Comparison of ENCODE assay signal across 27 cellular contexts in the genomic region with DNA sequence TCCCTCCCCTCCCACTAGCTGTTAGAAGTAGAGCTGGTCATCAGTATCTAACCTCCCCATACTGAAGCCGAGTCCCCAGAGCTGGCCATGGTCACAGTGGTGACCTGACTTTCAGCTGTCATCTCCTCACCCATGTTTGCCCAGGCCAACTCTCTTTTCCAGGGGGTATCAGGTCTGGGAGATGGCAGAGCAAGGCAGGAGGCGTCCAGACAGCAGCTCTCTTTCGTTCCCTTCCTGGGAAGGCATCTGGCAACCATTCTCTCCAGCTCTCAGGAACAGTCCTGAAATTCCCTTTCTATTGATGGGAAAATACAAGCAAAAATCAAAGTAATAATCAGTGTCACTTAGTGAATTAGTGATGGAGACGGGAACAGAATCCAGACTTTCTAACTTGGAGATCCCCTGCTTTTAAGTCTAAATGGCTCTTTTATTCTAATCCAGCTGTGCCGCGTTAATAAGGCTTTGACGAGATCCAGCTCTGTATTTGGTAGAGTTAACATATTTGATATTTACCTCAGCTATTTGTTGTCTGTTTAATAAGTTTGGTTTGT.
"Had no signal": no experiment of that assay in that cellular context is flagged by ENCODE, and none has a peak within 500 bp of the region (broad histone marks: within the 10 kb centered on the region; RNA-seq: fewer than 3 reads in every experiment).

No MANE protein-coding gene starts in this region.

- H3K9me3 Mint-ChIP-seq: activated CD4-positive, alpha-beta memory T cell treated with anti-CD3 and anti-CD28 coated beads, Interleukin-2, amount 10 ng/mL, durations not matched to agents 7 days and 5 days; activated CD4-positive, alpha-beta T cell treated with anti-CD3 and anti-CD28 coated beads, Interleukin-2, amount 10 ng/mL, durations not matched to agents 24 days and 14 days; activated naive CD8-positive, alpha-beta T cell treated with anti-CD3 and anti-CD28 coated beads, Interleukin-2, amount 50 U/mL, for 24 hours; activated T-cell treated with anti-CD3 and anti-CD28 coated beads, Interleukin-2, amount 50 U/mL, for 24 hours; dendritic cell treated with granulocyte-macrophage colony-stimulating factor and Interleukin-4, amounts not matched to agents 40 ng/mL and 50 ng/mL, for 4 days; natural killer cell; stimulated activated memory B cell treated with anti-CD40 and anti-IgM and Interleukin-4, amounts not matched to agents 10 μg/mL and 1 μg/mL and 100 μg/mL, for 72 hours; stimulated activated naive CD8-positive, alpha-beta T cell treated with anti-CD3 and anti-CD28 coated beads, Interleukin-15, amount 100 ng/mL, for 72 hours; T-helper 1 cell treated with Interleukin-12 subunit alpha and Interleukin-12 subunit beta and Interleukin-4 antibody, amounts not matched to agents 30 μg/mL and 1 μg/mL, for 36 hours had no signal

- H3K36me3 Mint-ChIP-seq: natural killer cell; stimulated activated memory B cell treated with anti-CD40 and anti-IgM and Interleukin-4, amounts not matched to agents 10 μg/mL and 1 μg/mL and 100 μg/mL, for 72 hours had no signal

- ATAC-seq: activated CD4-positive, CD25-positive, alpha-beta regulatory T cell treated with anti-CD3 and anti-CD28 coated beads, Interleukin-2, amount 50 U/mL, for 24 hours; activated naive CD8-positive, alpha-beta T cell treated with anti-CD3 and anti-CD28 coated beads, Interleukin-2, amount 50 U/mL, for 24 hours; left cardiac atrium; natural killer cell; sciatic nerve; stimulated activated memory B cell treated with anti-CD40 and anti-IgM and Interleukin-4, amounts not matched to agents 10 μg/mL and 1 μg/mL and 100 μg/mL, for 72 hours; stimulated activated naive CD8-positive, alpha-beta T cell treated with anti-CD3 and anti-CD28 coated beads, Interleukin-15, amount 100 ng/mL, for 72 hours had no signal

- H3K4me3 Mint-ChIP-seq: activated CD4-positive, alpha-beta memory T cell treated with anti-CD3 and anti-CD28 coated beads, Interleukin-2, amount 10 ng/mL, durations not matched to agents 7 days and 5 days; activated CD4-positive, alpha-beta T cell treated with anti-CD3 and anti-CD28 coated beads, Interleukin-2, amount 10 ng/mL, durations not matched to agents 24 days and 14 days; activated naive CD8-positive, alpha-beta T cell treated with anti-CD3 and anti-CD28 coated beads, Interleukin-2, amount 50 U/mL, for 24 hours; activated T-cell treated with anti-CD3 and anti-CD28 coated beads, Interleukin-2, amount 50 U/mL, for 24 hours; dendritic cell treated with granulocyte-macrophage colony-stimulating factor and Interleukin-4, amounts not matched to agents 40 ng/mL and 50 ng/mL, for 4 days; natural killer cell; stimulated activated memory B cell treated with anti-CD40 and anti-IgM and Interleukin-4, amounts not matched to agents 10 μg/mL and 1 μg/mL and 100 μg/mL, for 72 hours; stimulated activated naive CD8-positive, alpha-beta T cell treated with anti-CD3 and anti-CD28 coated beads, Interleukin-15, amount 100 ng/mL, for 72 hours; T-helper 1 cell treated with Interleukin-12 subunit alpha and Interleukin-12 subunit beta and Interleukin-4 antibody, amounts not matched to agents 30 μg/mL and 1 μg/mL, for 36 hours had no signal

- H3K27ac Mint-ChIP-seq: activated CD4-positive, alpha-beta memory T cell treated with anti-CD3 and anti-CD28 coated beads, Interleukin-2, amount 10 ng/mL, durations not matched to agents 7 days and 5 days; activated CD4-positive, alpha-beta T cell treated with anti-CD3 and anti-CD28 coated beads, Interleukin-2, amount 10 ng/mL, durations not matched to agents 24 days and 14 days; activated naive CD8-positive, alpha-beta T cell treated with anti-CD3 and anti-CD28 coated beads, Interleukin-2, amount 50 U/mL, for 24 hours; activated T-cell treated with anti-CD3 and anti-CD28 coated beads, Interleukin-2, amount 50 U/mL, for 24 hours; dendritic cell treated with granulocyte-macrophage colony-stimulating factor and Interleukin-4, amounts not matched to agents 40 ng/mL and 50 ng/mL, for 4 days; natural killer cell; stimulated activated memory B cell treated with anti-CD40 and anti-IgM and Interleukin-4, amounts not matched to agents 10 μg/mL and 1 μg/mL and 100 μg/mL, for 72 hours; stimulated activated naive CD8-positive, alpha-beta T cell treated with anti-CD3 and anti-CD28 coated beads, Interleukin-15, amount 100 ng/mL, for 72 hours; T-helper 1 cell treated with Interleukin-12 subunit alpha and Interleukin-12 subunit beta and Interleukin-4 antibody, amounts not matched to agents 30 μg/mL and 1 μg/mL, for 36 hours had no signal

- H3K4me1 Mint-ChIP-seq: activated CD4-positive, alpha-beta memory T cell treated with anti-CD3 and anti-CD28 coated beads, Interleukin-2, amount 10 ng/mL, durations not matched to agents 7 days and 5 days; activated CD4-positive, alpha-beta T cell treated with anti-CD3 and anti-CD28 coated beads, Interleukin-2, amount 10 ng/mL, durations not matched to agents 24 days and 14 days; activated naive CD8-positive, alpha-beta T cell treated with anti-CD3 and anti-CD28 coated beads, Interleukin-2, amount 50 U/mL, for 24 hours; natural killer cell; stimulated activated memory B cell treated with anti-CD40 and anti-IgM and Interleukin-4, amounts not matched to agents 10 μg/mL and 1 μg/mL and 100 μg/mL, for 72 hours; stimulated activated naive CD8-positive, alpha-beta T cell treated with anti-CD3 and anti-CD28 coated beads, Interleukin-15, amount 100 ng/mL, for 72 hours had no signal

- DNase-seq: activated CD4-positive, alpha-beta memory T cell treated with anti-CD3 and anti-CD28 coated beads, Interleukin-2, amount 10 ng/mL, durations not matched to agents 7 days and 5 days; activated CD4-positive, alpha-beta T cell treated with anti-CD3 and anti-CD28 coated beads, Interleukin-2, amount 10 ng/mL, durations not matched to agents 24 days and 14 days; activated CD8-positive, alpha-beta memory T cell treated with anti-CD3 and anti-CD28 coated beads, Interleukin-2, amount 50 U/mL, for 48 hours; activated gamma-delta T cell treated with Interleukin-2 at 50 U/mL for 16 hours; activated naive CD4-positive, alpha-beta T cell treated with anti-CD3 and anti-CD28 coated beads, Interleukin-2, amount 50 U/mL, for 16 hours; activated naive CD8-positive, alpha-beta T cell treated with anti-CD3 and anti-CD28 coated beads, Interleukin-2, amount 50 U/mL, for 24 hours; activated T-cell treated with anti-CD3 and anti-CD28 coated beads, Interleukin-2, amount 50 U/mL, for 24 hours; amygdala; central memory CD4-positive, alpha-beta T cell; effector CD4-positive, alpha-beta T cell; foreskin melanocyte; left cardiac atrium; mammary epithelial cell; natural killer cell; stimulated activated CD4-positive, alpha-beta T cell treated with anti-CD3 and anti-CD28 coated beads, Interleukin-4, amount 100 ng/mL, for 4 hours; stimulated activated CD8-positive, alpha-beta memory T cell treated with anti-CD3 and anti-CD28 coated beads, Interleukin-4, amount 100 ng/mL, for 48 hours; stimulated activated naive CD8-positive, alpha-beta T cell treated with anti-CD3 and anti-CD28 coated beads, Interleukin-15, amount 100 ng/mL, for 72 hours; SW 1271; T1000; thyroid gland; upper lobe of left lung; WERI-Rb-1 had no signal
